ENCODE assay signal across 10 cellular contexts in the genomic region with DNA sequence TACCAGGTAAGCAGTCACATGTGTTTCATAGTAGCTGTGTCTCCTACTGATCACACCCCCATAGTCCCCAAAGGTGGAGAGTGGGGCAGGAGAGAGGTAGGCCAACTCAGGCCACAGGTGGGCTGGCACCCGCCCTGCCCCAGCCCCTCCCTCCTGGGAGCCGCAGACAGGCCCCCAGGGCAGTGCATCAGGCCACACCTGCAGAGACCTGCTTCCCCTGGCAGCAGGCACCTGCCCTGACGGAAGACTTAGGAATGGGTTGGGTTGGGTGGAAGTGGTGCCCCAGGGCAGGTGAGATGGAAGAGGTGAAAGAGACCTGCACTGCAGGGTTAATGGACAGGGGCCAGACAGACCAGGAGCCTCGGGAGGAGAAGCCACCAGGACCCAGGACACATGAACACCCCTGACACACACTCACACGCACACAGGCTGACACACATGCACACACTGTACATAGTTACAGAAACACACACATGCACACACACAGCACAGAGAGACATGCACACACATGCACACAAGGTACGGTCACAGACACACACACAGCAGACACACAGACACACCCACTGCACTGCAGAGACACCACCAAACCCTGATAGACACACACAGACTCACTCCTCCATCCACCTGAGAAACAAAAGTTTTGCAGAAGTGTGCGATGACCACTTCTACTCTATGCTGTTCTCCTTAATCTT. TPM values are rescaled to one million over a fixed set of nuclear protein-coding genes. Genes with fewer than 3 reads are reported as not detected.
A peak's percentile ranks its signal among the peaks of the same experiment; 100 is the strongest.
DNase-seq lines count a peak whose midpoint lies in the region; ATAC-seq lines count a peak whose summit lies in the region.
"Had no signal": no experiment of that assay in that cellular context is flagged by ENCODE, and none has a peak within 500 bp of the region (broad histone marks: within the 10 kb centered on the region; RNA-seq: fewer than 3 reads in every experiment).

No MANE protein-coding gene starts in this region.

- no peak overlapping the region for H3K27ac Mint-ChIP-seq in activated T-helper 1 cell treated with anti-CD3 and anti-CD28 coated beads, Interleukin-12 subunit alpha, Interleukin-12 subunit beta, Interleukin-2, Interleukin-4 antibody, amounts not matched to agents 30 ng/mL and 10 ng/mL and 1 ng/mL, durations not matched to agents 14 hours and 24 hours and 36 hours
- no peak overlapping the region for H3K27ac Mint-ChIP-seq in immature natural killer cell
- no peak overlapping the region for H3K27ac Mint-ChIP-seq in stimulated activated naive CD8-positive, alpha-beta T cell treated with anti-CD3 and anti-CD28 coated beads, Interleukin-15, amount 100 ng/mL, for 72 hours

- intact Hi-C loops in activated T-helper 1 cell treated with anti-CD3 and anti-CD28 coated beads, Interleukin-12 subunit alpha, Interleukin-12 subunit beta, Interleukin-2, Interleukin-4 antibody, amounts not matched to agents 30 ng/mL and 10 ng/mL and 1 ng/mL, durations not matched to agents 14 hours and 24 hours and 36 hours (cut with micrococcal nuclease): no loop called here

- peaks cover 8% of the 10 kb centered on the region for H3K9me3 Mint-ChIP-seq in activated T-cell treated with anti-CD3 and anti-CD28 coated beads, Interleukin-2, amount 50 U/mL, for 4 hours
- H3K9me3 Mint-ChIP-seq in activated T-helper 1 cell treated with anti-CD3 and anti-CD28 coated beads, Interleukin-12 subunit alpha, Interleukin-12 subunit beta, Interleukin-2, Interleukin-4 antibody, amounts not matched to agents 30 ng/mL and 10 ng/mL and 1 ng/mL, durations not matched to agents 14 hours and 24 hours and 36 hours: peaks cover 6% of the 10 kb centered on the region
- peaks cover 0 to 7% (median 3%) of the 10 kb centered on the region in 6 donors for H3K9me3 Mint-ChIP-seq in immature natural killer cell
- H3K9me3 Mint-ChIP-seq in stimulated activated naive CD8-positive, alpha-beta T cell treated with anti-CD3 and anti-CD28 coated beads, Interleukin-15, amount 100 ng/mL, for 72 hours: peaks cover 0 to 10% of the 10 kb centered on the region in 2 donors

- H3K36me3 Mint-ChIP-seq in activated T-cell treated with anti-CD3 and anti-CD28 coated beads, Interleukin-2, amount 50 U/mL, for 4 hours (ENCODE audit: insufficient read depth): no peaks in the 10 kb centered on the region
- no peaks in the 10 kb centered on the region for H3K36me3 Mint-ChIP-seq in activated T-helper 1 cell treated with anti-CD3 and anti-CD28 coated beads, Interleukin-12 subunit alpha, Interleukin-12 subunit beta, Interleukin-2, Interleukin-4 antibody, amounts not matched to agents 30 ng/mL and 10 ng/mL and 1 ng/mL, durations not matched to agents 14 hours and 24 hours and 36 hours (ENCODE audit: low read depth)
- H3K36me3 Mint-ChIP-seq in immature natural killer cell: peaks cover 0 to 6% (median 2%) of the 10 kb centered on the region in 3 donors

- peak overlapping the region; percentile 80 for H3K4me3 Mint-ChIP-seq in activated T-cell treated with anti-CD3 and anti-CD28 coated beads, Interleukin-2, amount 50 U/mL, for 4 hours
- peak overlapping the region; percentile 62 for H3K4me3 Mint-ChIP-seq in activated T-helper 1 cell treated with anti-CD3 and anti-CD28 coated beads, Interleukin-12 subunit alpha, Interleukin-12 subunit beta, Interleukin-2, Interleukin-4 antibody, amounts not matched to agents 30 ng/mL and 10 ng/mL and 1 ng/mL, durations not matched to agents 14 hours and 24 hours and 36 hours
- peak overlapping the region; percentile 71 to 86 (median 81) for H3K4me3 Mint-ChIP-seq in immature natural killer cell
- H3K4me3 Mint-ChIP-seq in stimulated activated naive CD8-positive, alpha-beta T cell treated with anti-CD3 and anti-CD28 coated beads, Interleukin-15, amount 100 ng/mL, for 72 hours: peak overlapping the region; percentile 81 to 83

- peaks cover 17% of the 10 kb centered on the region for H3K4me1 Mint-ChIP-seq in activated T-cell treated with anti-CD3 and anti-CD28 coated beads, Interleukin-2, amount 50 U/mL, for 4 hours (ENCODE audit: low read depth)
- peaks cover 4% of the 10 kb centered on the region for H3K4me1 Mint-ChIP-seq in activated T-helper 1 cell treated with anti-CD3 and anti-CD28 coated beads, Interleukin-12 subunit alpha, Interleukin-12 subunit beta, Interleukin-2, Interleukin-4 antibody, amounts not matched to agents 30 ng/mL and 10 ng/mL and 1 ng/mL, durations not matched to agents 14 hours and 24 hours and 36 hours (ENCODE audit: low read depth)
- peaks cover 12% of the 10 kb centered on the region in 2 donors for H3K4me1 Mint-ChIP-seq in immature natural killer cell
- peaks cover 22% of the 10 kb centered on the region for H3K4me1 Mint-ChIP-seq in stimulated activated naive CD8-positive, alpha-beta T cell treated with anti-CD3 and anti-CD28 coated beads, Interleukin-15, amount 100 ng/mL, for 72 hours

- ATAC-seq in activated T-cell treated with anti-CD3 and anti-CD28 coated beads, Interleukin-2, amount 50 U/mL, for 4 hours: no peak
- no peak for ATAC-seq in stimulated activated naive CD8-positive, alpha-beta T cell treated with anti-CD3 and anti-CD28 coated beads, Interleukin-15, amount 100 ng/mL, for 72 hours
- ATAC-seq in HG02678 (IDR thresholded peaks at IDR 0.05; ENCODE audit: unreplicated experiment): no peak
- no peak for ATAC-seq in GM18517 (IDR thresholded peaks at IDR 0.05; ENCODE audit: unreplicated experiment)

- DNase-seq in activated T-cell treated with anti-CD3 and anti-CD28 coated beads, Interleukin-2, amount 50 U/mL, for 4 hours: no peak
- DNase-seq in activated T-cell treated with anti-CD3 and anti-CD28 coated beads for 4 hours: no peak
- no peak for DNase-seq in activated T-helper 1 cell treated with anti-CD3 and anti-CD28 coated beads, Interleukin-12 subunit alpha, Interleukin-12 subunit beta, Interleukin-2, Interleukin-4 antibody, amounts not matched to agents 30 ng/mL and 10 ng/mL and 1 ng/mL, durations not matched to agents 14 hours and 24 hours and 36 hours (ENCODE audit: low spot score)
- no peak for DNase-seq in immature natural killer cell
- DNase-seq in stimulated activated naive CD8-positive, alpha-beta T cell treated with anti-CD3 and anti-CD28 coated beads, Interleukin-15, amount 100 ng/mL, for 72 hours: no peak
- DNase-seq in SHP77 (lab: John Stamatoyannopoulos, UW): no peak
- DNase-seq: activated gamma-delta T cell, dermis blood vessel endothelial cell had no signal

- peaks cover 61% of the 10 kb centered on the region for H3K27me3 Mint-ChIP-seq in activated T-cell treated with anti-CD3 and anti-CD28 coated beads, Interleukin-2, amount 50 U/mL, for 4 hours (ENCODE audit: low read depth)
- H3K27me3 Mint-ChIP-seq in activated T-helper 1 cell treated with anti-CD3 and anti-CD28 coated beads, Interleukin-12 subunit alpha, Interleukin-12 subunit beta, Interleukin-2, Interleukin-4 antibody, amounts not matched to agents 30 ng/mL and 10 ng/mL and 1 ng/mL, durations not matched to agents 14 hours and 24 hours and 36 hours (ENCODE audit: insufficient read depth): peaks cover 57% of the 10 kb centered on the region
- H3K27me3 Mint-ChIP-seq in immature natural killer cell (ENCODE audit: low read depth in 3 of 3): peaks cover 14 to 43% (median 23%) of the 10 kb centered on the region in 3 donors
- peaks cover 86% of the 10 kb centered on the region for H3K27me3 Mint-ChIP-seq in stimulated activated naive CD8-positive, alpha-beta T cell treated with anti-CD3 and anti-CD28 coated beads, Interleukin-15, amount 100 ng/mL, for 72 hours

RNA-seq across cellular contexts. Expression of gene COL18A1, which starts 1.7 kb away (rescaled TPM):
- total RNA-seq in activated T-cell treated with anti-CD3 and anti-CD28 coated beads, Interleukin-2, amount 50 U/mL, for 4 hours: 10 to 100 TPM; 15.0 to 19.9 (median 15.4) TPM
- 2.1 and 3.4 TPM in 2 replicates for total RNA-seq in activated T-helper 1 cell treated with anti-CD3 and anti-CD28 coated beads, Interleukin-12 subunit alpha, Interleukin-12 subunit beta, Interleukin-2, Interleukin-4 antibody, amounts not matched to agents 30 ng/mL and 10 ng/mL and 1 ng/mL, durations not matched to agents 14 hours and 24 hours and 36 hours
- 1 to 10 TPM in 1 of 3 donors, under 1 TPM in 2; 0.30 to 1.8 (median 0.46) TPM for polyA plus RNA-seq in immature natural killer cell
